1 cellular context compared by ENCODE assay signal in genomic region chr21:29080454-29080930, GRCh38.
A peak's percentile ranks its signal among the peaks of the same experiment; 100 is the strongest.
TF ChIP-seq lines count a peak whose summit lies in the region.

No MANE protein-coding gene starts in this region.

TF ChIP-seq in HEK293, 187 proteins besides CTCF, POLR2A, EP300 and RAD21 (continued from another document and continues in another):
- TF ChIP-seq PRDM10 (tag by site-specific recombination; IDR thresholded peaks at IDR 0.05) (peak; percentile 64), ZNF394 (tag by site-specific recombination; IDR thresholded peaks at IDR 0.05; ENCODE audit: borderline replicate concordance) (peak; percentile 22; the same call in 1 of the 2 replicates), YY1 (tag by site-specific recombination; IDR thresholded peaks at IDR 0.05) (no peak), ZNF747 (tag by site-specific recombination; IDR thresholded peaks at IDR 0.05) (no peak), OSR2 (tag by site-specific recombination; IDR thresholded peaks at IDR 0.05) (no peak), GLI2 (tag by site-specific recombination; IDR thresholded peaks at IDR 0.05; ENCODE audit: borderline replicate concordance, low read depth) (no peak), REST (tag by site-specific recombination; IDR thresholded peaks at IDR 0.05) (no peak), ZNF701 (tag by site-specific recombination; IDR thresholded peaks at IDR 0.05) (no peak), ZNF521 (tag by site-specific recombination; IDR thresholded peaks at IDR 0.05) (no peak), ZNF670 (tag by site-specific recombination; IDR thresholded peaks at IDR 0.05; ENCODE audit: low read depth) (no peak), ZNF266 (tag by site-specific recombination; IDR thresholded peaks at IDR 0.05; ENCODE audit: low read depth) (no peak), ZNF621 (tag by site-specific recombination; IDR thresholded peaks at IDR 0.05) (no peak), KLF10 (tag by site-specific recombination; IDR thresholded peaks at IDR 0.05) (no peak), KLF7 (tag by site-specific recombination; IDR thresholded peaks at IDR 0.05; ENCODE audit: borderline replicate concordance) (no peak), ZNF184 (tag by site-specific recombination; IDR thresholded peaks at IDR 0.05) (peak; percentile 16; the same call in 1 of the 2 replicates), ELK4 (IDR thresholded peaks at IDR 0.05; ENCODE audit: borderline replicate concordance, low read depth, low read length) (no peak), ZNF248 (tag by site-specific recombination; IDR thresholded peaks at IDR 0.05) (no peak), MYNN (tag by site-specific recombination; IDR thresholded peaks at IDR 0.05; ENCODE audit: borderline replicate concordance) (no peak), GLIS1 (tag by site-specific recombination; IDR thresholded peaks at IDR 0.05) (no peak), ZNF777 (tag by site-specific recombination; IDR thresholded peaks at IDR 0.05; ENCODE audit: borderline replicate concordance) (no peak), ZNF768 (tag by site-specific recombination; IDR thresholded peaks at IDR 0.05) (no peak), ZNF132 (tag by site-specific recombination; IDR thresholded peaks at IDR 0.05; ENCODE audit: borderline replicate concordance) (no peak), ZNF280C (tag by site-specific recombination; IDR thresholded peaks at IDR 0.05) (no peak), ZSCAN5A (tag by site-specific recombination; IDR thresholded peaks at IDR 0.05) (0 out of 2 replicates have a peak, but pooled peaks have one; percentile 36), INSM2 (tag by site-specific recombination; IDR thresholded peaks at IDR 0.05) (no peak; the same call in 1 of the 2 replicates), KLF9 (tag by site-specific recombination; IDR thresholded peaks at IDR 0.05; ENCODE audit: low read depth) (no peak), ZNF544 (tag by site-specific recombination; IDR thresholded peaks at IDR 0.05) (no peak), ZBTB26 (tag by site-specific recombination; optimal IDR thresholded peaks at IDR 0.05) (no peak), ZNF280D (tag by site-specific recombination; IDR thresholded peaks at IDR 0.05) (no peak), ZBTB8A (tag by site-specific recombination; IDR thresholded peaks at IDR 0.05) (no peak), ZNF677 (tag by site-specific recombination; IDR thresholded peaks at IDR 0.05) (no peak), ZNF560 (tag by site-specific recombination; IDR thresholded peaks at IDR 0.05; ENCODE audit: borderline replicate concordance) (no peak), ZNF555 (tag by site-specific recombination; conservative IDR thresholded peaks at IDR 0.05) (no peak), ZNF596 (tag by site-specific recombination; IDR thresholded peaks at IDR 0.05) (no peak), SP7 (tag by site-specific recombination; IDR thresholded peaks at IDR 0.05) (peak; percentile 31; the same call in 1 of the 2 replicates), KLF16 (tag by site-specific recombination; IDR thresholded peaks at IDR 0.05) (no peak), SCRT1 (tag by site-specific recombination; IDR thresholded peaks at IDR 0.05; ENCODE audit: borderline replicate concordance) (no peak), ZNF140 (tag by site-specific recombination; IDR thresholded peaks at IDR 0.05) (no peak), BCL11B (tag by site-specific recombination; IDR thresholded peaks at IDR 0.05; ENCODE audit: low read depth) (no peak), YY2 (tag by site-specific recombination; IDR thresholded peaks at IDR 0.05) (no peak), ZIC2 (tag by site-specific recombination; IDR thresholded peaks at IDR 0.05) (no peak), ZEB2 (tag by site-specific recombination; IDR thresholded peaks at IDR 0.05) (0 out of 2 replicates have a peak, but pooled peaks have one; percentile 30), ZSCAN16 (tag by site-specific recombination; IDR thresholded peaks at IDR 0.05) (no peak), ZNF18 (tag by site-specific recombination; IDR thresholded peaks at IDR 0.05) (no peak), ZNF426 (tag by site-specific recombination; IDR thresholded peaks at IDR 0.05) (no peak)
